Comparison of ENCODE assay signal across 8 cellular contexts in the genomic region with DNA sequence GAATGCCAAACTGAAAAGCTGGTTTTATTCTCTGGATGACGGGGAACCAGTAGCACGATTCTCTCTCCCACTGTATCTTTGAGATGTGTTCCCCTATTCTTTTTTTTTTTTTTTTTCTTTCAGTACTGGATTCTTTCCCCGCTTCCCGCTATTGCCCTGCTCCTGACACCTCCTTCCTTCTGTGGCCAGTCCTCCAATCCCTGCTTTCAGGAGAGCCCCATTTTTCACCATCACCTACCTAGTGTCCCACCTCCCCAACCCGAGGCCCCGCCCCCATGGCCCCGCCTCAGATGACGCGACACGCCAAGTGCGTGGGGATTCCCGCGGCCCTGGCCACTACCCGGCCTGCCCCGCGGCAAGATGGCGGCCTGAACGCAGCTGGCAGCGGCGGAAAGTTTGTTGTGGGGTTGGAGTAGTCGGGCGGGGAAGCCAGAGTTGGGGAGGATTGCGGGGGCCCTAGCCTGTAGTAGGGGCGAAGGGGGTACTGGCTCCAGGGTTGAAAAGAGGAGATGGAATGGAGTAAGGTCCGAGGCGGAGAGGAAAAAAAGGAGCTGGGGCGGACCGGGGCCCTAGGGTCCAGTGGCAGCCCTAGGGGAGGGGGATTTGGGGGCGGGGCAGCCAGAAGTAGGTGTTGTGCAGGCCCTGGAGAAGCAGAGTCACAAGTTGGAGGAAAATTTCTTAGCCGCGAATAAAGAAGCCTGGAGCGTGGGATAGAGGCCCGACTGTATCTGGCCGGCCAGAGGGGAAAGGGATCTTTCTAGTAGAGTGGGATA. TPM values are rescaled to one million over a fixed set of nuclear protein-coding genes. Genes with fewer than 3 reads are reported as not detected.
DNase-seq lines count a peak whose midpoint lies in the region; ATAC-seq and TF ChIP-seq lines count a peak whose summit lies in the region.

A gene with protein sequence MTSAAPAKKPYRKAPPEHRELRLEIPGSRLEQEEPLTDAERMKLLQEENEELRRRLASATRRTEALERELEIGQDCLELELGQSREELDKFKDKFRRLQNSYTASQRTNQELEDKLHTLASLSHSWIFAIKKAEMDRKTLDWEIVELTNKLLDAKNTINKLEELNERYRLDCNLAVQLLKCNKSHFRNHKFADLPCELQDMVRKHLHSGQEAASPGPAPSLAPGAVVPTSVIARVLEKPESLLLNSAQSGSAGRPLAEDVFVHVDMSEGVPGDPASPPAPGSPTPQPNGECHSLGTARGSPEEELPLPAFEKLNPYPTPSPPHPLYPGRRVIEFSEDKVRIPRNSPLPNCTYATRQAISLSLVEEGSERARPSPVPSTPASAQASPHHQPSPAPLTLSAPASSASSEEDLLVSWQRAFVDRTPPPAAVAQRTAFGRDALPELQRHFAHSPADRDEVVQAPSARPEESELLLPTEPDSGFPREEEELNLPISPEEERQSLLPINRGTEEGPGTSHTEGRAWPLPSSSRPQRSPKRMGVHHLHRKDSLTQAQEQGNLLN (plus strand): TSS at position 336 of the 773 bp plus-strand sequence. CDS start 21,432 bp downstream, outside the sequence.

- H3K27ac ChIP-seq in BLaER1: peak within 1 kb of the TSS; percentile 77
- H3K27ac ChIP-seq in HL-60 (replicated peaks): peak within 1 kb of the TSS; percentile 78

- H3K4me2 ChIP-seq in BLaER1: peak within 1 kb of the TSS; percentile 99

- H3K36me3 ChIP-seq in BLaER1: no peaks in the 10 kb centered on the region; the same call in 1 of the 2 replicates

- H3K9ac ChIP-seq in BLaER1: peak within 1 kb of the TSS; percentile 87

- H3K27me3 ChIP-seq in BLaER1 (no peaks in the 10 kb centered on the region), HL-60 (ENCODE audit: insufficient read depth, poor library complexity, severe bottlenecking) (no peaks in the 10 kb centered on the region)

- H3K4me1 ChIP-seq in BLaER1: peaks cover 36% of the 10 kb centered on the region

- H3K4me3 ChIP-seq in BLaER1: peak within 1 kb of the TSS; percentile 71
- H3K4me3 ChIP-seq in HL-60 (replicated peaks; ENCODE audit: insufficient read depth, low read length): peak within 1 kb of the TSS; percentile 85

- no peaks in the 10 kb centered on the region for H3K9me3 ChIP-seq in BLaER1

- H4K20me1 ChIP-seq in BLaER1: peaks cover 17% of the 10 kb centered on the region

- peak; percentile 71 to 91 for DNase-seq in HL-60 (ENCODE audit: low read depth in 1 of 2, low spot score in 1 of 2)
- DNase-seq in NK-92 (lab: John Stamatoyannopoulos, UW; ENCODE audit: unreplicated experiment): peak; percentile 68
- peak; percentile 100 for DNase-seq in activated CD8-positive, alpha-beta memory T cell treated with anti-CD3 and anti-CD28 coated beads for 24 hours
- peak; percentile 97 for DNase-seq in effector CD8-positive, alpha-beta T cell (lab: John Stamatoyannopoulos, UW)
- peak; percentile 82 to 89 for DNase-seq in lung microvascular endothelial cell (ENCODE audit: low read depth in 2 of 2)
- DNase-seq in stimulated activated CD4-positive, alpha-beta T cell treated with anti-CD3 and anti-CD28 coated beads, TNF-alpha, amount 100 ng/mL, for 4 hours (ENCODE audit: low read depth in 3 of 3): peak; percentile 96 to 98 (median 97)

- peak; percentile 85 for ATAC-seq in GM19328 (IDR thresholded peaks at IDR 0.05; ENCODE audit: unreplicated experiment)

- no peak for TF ChIP-seq CTCF in HL-60 (IDR thresholded peaks at IDR 0.05; ENCODE audit: insufficient read depth, low read length)

RNA-seq across cellular contexts. Expression of the gene that starts here (rescaled TPM):
- total RNA-seq in lung microvascular endothelial cell: 4.6 and 6.5 TPM in 2 replicates

Comparison
In these comparisons a context has a peak if more than half of its experiments do, and no peak if none do; other contexts are left out.
1. Peak in every context shown above with its lines: DNase-seq, ATAC-seq, H3K4me3 ChIP-seq and H3K27ac ChIP-seq.